ENCODE assay signal across 36 cellular contexts in genomic region chr21:46138383-46138970, GRCh38. TPM values are rescaled to one million over a fixed set of nuclear protein-coding genes. Genes with fewer than 3 reads are reported as not detected.
"Had no signal": no experiment of that assay in that cellular context is flagged by ENCODE, and none has a peak within 500 bp of the region (broad histone marks: within the 10 kb centered on the region; RNA-seq: fewer than 3 reads in every experiment).

No MANE protein-coding gene starts in this region.

- H3K4me3 Mint-ChIP-seq: activated B cell treated with CpG ODN at 0.5 μM for 24 hours; activated CD8-positive, alpha-beta memory T cell treated with anti-CD3 and anti-CD28 coated beads, Interleukin-2, amount 10 ng/mL, durations not matched to agents 7 days and 5 days; activated CD8-positive, alpha-beta T cell treated with anti-CD3 and anti-CD28 coated beads for 36 hours; activated naive CD4-positive, alpha-beta T cell treated with anti-CD3 and anti-CD28 coated beads for 36 hours; activated naive CD4-positive, alpha-beta T cell treated with anti-CD3 and anti-CD28 coated beads, Interleukin-2, amount 50 U/mL, for 24 hours; activated naive CD8-positive, alpha-beta T cell treated with anti-CD3 and anti-CD28 coated beads for 36 hours; activated naive CD8-positive, alpha-beta T cell treated with anti-CD3 and anti-CD28 coated beads, Interleukin-2, amount 50 U/mL, for 24 hours; activated T-helper 1 cell treated with anti-CD3 and anti-CD28 coated beads, Interleukin-12 subunit alpha, Interleukin-12 subunit beta, Interleukin-2, Interleukin-4 antibody, amounts not matched to agents 30 ng/mL and 10 ng/mL and 1 ng/mL, durations not matched to agents 14 hours and 24 hours and 36 hours; effector memory CD8-positive, alpha-beta T cell; T-helper 17 cell; T-helper 2 cell treated with Interferon-gamma antibody and Interleukin-4, amounts not matched to agents 5 μg/mL and 100 μg/mL, for 36 hours had no signal

- H3K27ac ChIP-seq: adrenal gland, body of pancreas, esophagus muscularis mucosa, foreskin keratinocyte, gastroesophageal sphincter, WERI-Rb-1 had no signal

- H3K27ac Mint-ChIP-seq: activated B cell treated with CpG ODN at 0.5 μM for 24 hours; activated CD8-positive, alpha-beta memory T cell treated with anti-CD3 and anti-CD28 coated beads, Interleukin-2, amount 10 ng/mL, durations not matched to agents 7 days and 5 days; activated CD8-positive, alpha-beta T cell treated with anti-CD3 and anti-CD28 coated beads for 36 hours; activated naive CD4-positive, alpha-beta T cell treated with anti-CD3 and anti-CD28 coated beads for 36 hours; activated naive CD8-positive, alpha-beta T cell treated with anti-CD3 and anti-CD28 coated beads for 36 hours; activated naive CD8-positive, alpha-beta T cell treated with anti-CD3 and anti-CD28 coated beads, Interleukin-2, amount 50 U/mL, for 24 hours; activated T-helper 1 cell treated with anti-CD3 and anti-CD28 coated beads, Interleukin-12 subunit alpha, Interleukin-12 subunit beta, Interleukin-2, Interleukin-4 antibody, amounts not matched to agents 30 ng/mL and 10 ng/mL and 1 ng/mL, durations not matched to agents 14 hours and 24 hours and 36 hours; activated T-helper 2 cell treated with anti-CD3 and anti-CD28 coated beads, Interferon-gamma antibody, Interleukin-2, Interleukin-4, amounts not matched to agents 10 μg/mL and 5 μg/mL and 100 μg/mL, durations not matched to agents 14 hours and 24 hours and 36 hours; effector memory CD8-positive, alpha-beta T cell; T-helper 17 cell; T-helper 2 cell treated with Interferon-gamma antibody and Interleukin-4, amounts not matched to agents 5 μg/mL and 100 μg/mL, for 36 hours had no signal

- H3K9me3 Mint-ChIP-seq: activated B cell treated with CpG ODN at 0.5 μM for 24 hours; activated CD8-positive, alpha-beta T cell treated with anti-CD3 and anti-CD28 coated beads for 36 hours; activated naive CD4-positive, alpha-beta T cell treated with anti-CD3 and anti-CD28 coated beads for 36 hours; activated naive CD4-positive, alpha-beta T cell treated with anti-CD3 and anti-CD28 coated beads, Interleukin-2, amount 50 U/mL, for 24 hours; activated naive CD8-positive, alpha-beta T cell treated with anti-CD3 and anti-CD28 coated beads, Interleukin-2, amount 50 U/mL, for 24 hours; activated T-helper 1 cell treated with anti-CD3 and anti-CD28 coated beads, Interleukin-12 subunit alpha, Interleukin-12 subunit beta, Interleukin-2, Interleukin-4 antibody, amounts not matched to agents 30 ng/mL and 10 ng/mL and 1 ng/mL, durations not matched to agents 14 hours and 24 hours and 36 hours; activated T-helper 2 cell treated with anti-CD3 and anti-CD28 coated beads, Interferon-gamma antibody, Interleukin-2, Interleukin-4, amounts not matched to agents 10 μg/mL and 5 μg/mL and 100 μg/mL, durations not matched to agents 14 hours and 24 hours and 36 hours; effector memory CD8-positive, alpha-beta T cell; T-helper 2 cell treated with Interferon-gamma antibody and Interleukin-4, amounts not matched to agents 5 μg/mL and 100 μg/mL, for 36 hours had no signal

- H3K36me3 ChIP-seq: adrenal gland, esophagus muscularis mucosa, gastroesophageal sphincter, WERI-Rb-1 had no signal

- H3K27me3 Mint-ChIP-seq: activated CD8-positive, alpha-beta memory T cell treated with anti-CD3 and anti-CD28 coated beads, Interleukin-2, amount 10 ng/mL, durations not matched to agents 7 days and 5 days; activated CD8-positive, alpha-beta T cell treated with anti-CD3 and anti-CD28 coated beads for 36 hours; activated naive CD4-positive, alpha-beta T cell treated with anti-CD3 and anti-CD28 coated beads, Interleukin-2, amount 50 U/mL, for 24 hours; activated naive CD8-positive, alpha-beta T cell treated with anti-CD3 and anti-CD28 coated beads for 36 hours had no signal

- ATAC-seq: activated CD4-positive, CD25-positive, alpha-beta regulatory T cell treated with anti-CD3 and anti-CD28 coated beads, Interleukin-2, amount 50 U/mL, for 24 hours; activated CD8-positive, alpha-beta memory T cell treated with anti-CD3 and anti-CD28 coated beads, Interleukin-2, amount 10 ng/mL, durations not matched to agents 7 days and 5 days; activated CD8-positive, alpha-beta T cell treated with anti-CD3 and anti-CD28 coated beads for 36 hours; activated naive CD8-positive, alpha-beta T cell treated with anti-CD3 and anti-CD28 coated beads, Interleukin-2, amount 50 U/mL, for 24 hours; body of pancreas; effector memory CD8-positive, alpha-beta T cell; foreskin keratinocyte; gastroesophageal sphincter; T-helper 17 cell had no signal

- H3K9me3 ChIP-seq: adrenal gland, body of pancreas, esophagus muscularis mucosa, gastroesophageal sphincter had no signal

- FAIRE-seq: colon had no signal

- H3K27me3 ChIP-seq: adrenal gland, body of pancreas had no signal

- DNase-seq: activated B cell treated with CpG ODN at 0.5 μM for 24 hours; activated CD4-positive, alpha-beta T cell treated with anti-CD3 and anti-CD28 coated beads for 48 hours; activated CD4-positive, alpha-beta T cell treated with anti-CD3 and anti-CD28 coated beads, Interleukin-2, amount 50 U/mL, for 1 hour; activated CD4-positive, alpha-beta T cell treated with anti-CD3 and anti-CD28 coated beads, Interleukin-2, amount 50 U/mL, for 48 hours; activated CD8-positive, alpha-beta memory T cell treated with anti-CD3 and anti-CD28 coated beads, Interleukin-2, amount 10 ng/mL, durations not matched to agents 7 days and 5 days; activated CD8-positive, alpha-beta memory T cell treated with anti-CD3 and anti-CD28 coated beads, Interleukin-2, amount 50 U/mL, for 4 hours; activated CD8-positive, alpha-beta T cell treated with anti-CD3 and anti-CD28 coated beads for 36 hours; activated effector memory CD4-positive, alpha-beta T cell treated with anti-CD3 and anti-CD28 coated beads, Interleukin-2, amount 50 U/mL, for 16 hours; activated naive CD4-positive, alpha-beta T cell treated with anti-CD3 and anti-CD28 coated beads for 36 hours; activated naive CD8-positive, alpha-beta T cell treated with anti-CD3 and anti-CD28 coated beads for 36 hours; activated naive CD8-positive, alpha-beta T cell treated with anti-CD3 and anti-CD28 coated beads, Interleukin-2, amount 50 U/mL, for 24 hours; activated T-cell treated with anti-CD3 and anti-CD28 coated beads, Interleukin-2, amount 50 U/mL, for 1 hour; activated T-cell treated with anti-CD3 and anti-CD28 coated beads, Interleukin-2, amount 50 U/mL, for 48 hours; adrenal gland; amygdala; aorta; body of pancreas; caudate nucleus; cortex of kidney; dermis blood vessel endothelial cell; effector CD4-positive, alpha-beta T cell; effector memory CD8-positive, alpha-beta T cell; erythroblast; foreskin keratinocyte; T-helper 1 cell; T-helper 17 cell; T1000; WERI-Rb-1 had no signal

- H3K4me1 Mint-ChIP-seq: T-helper 17 cell had no signal

- H3K4me1 ChIP-seq: foreskin keratinocyte had no signal

- H3K4me3 ChIP-seq: adrenal gland, body of pancreas, esophagus muscularis mucosa, gastroesophageal sphincter had no signal

RNA-seq across cellular contexts. Expression of gene FTCD, which starts 16.9 kb away (rescaled TPM):
- total RNA-seq: activated CD8-positive, alpha-beta memory T cell treated with anti-CD3 and anti-CD28 coated beads, Interleukin-2, amount 10 ng/mL, durations not matched to agents 7 days and 5 days; activated naive CD4-positive, alpha-beta T cell treated with anti-CD3 and anti-CD28 coated beads for 36 hours; foreskin keratinocyte had no signal
- polyA plus RNA-seq: foreskin keratinocyte had no signal
